8 cellular contexts compared by ENCODE assay signal in the genomic region with DNA sequence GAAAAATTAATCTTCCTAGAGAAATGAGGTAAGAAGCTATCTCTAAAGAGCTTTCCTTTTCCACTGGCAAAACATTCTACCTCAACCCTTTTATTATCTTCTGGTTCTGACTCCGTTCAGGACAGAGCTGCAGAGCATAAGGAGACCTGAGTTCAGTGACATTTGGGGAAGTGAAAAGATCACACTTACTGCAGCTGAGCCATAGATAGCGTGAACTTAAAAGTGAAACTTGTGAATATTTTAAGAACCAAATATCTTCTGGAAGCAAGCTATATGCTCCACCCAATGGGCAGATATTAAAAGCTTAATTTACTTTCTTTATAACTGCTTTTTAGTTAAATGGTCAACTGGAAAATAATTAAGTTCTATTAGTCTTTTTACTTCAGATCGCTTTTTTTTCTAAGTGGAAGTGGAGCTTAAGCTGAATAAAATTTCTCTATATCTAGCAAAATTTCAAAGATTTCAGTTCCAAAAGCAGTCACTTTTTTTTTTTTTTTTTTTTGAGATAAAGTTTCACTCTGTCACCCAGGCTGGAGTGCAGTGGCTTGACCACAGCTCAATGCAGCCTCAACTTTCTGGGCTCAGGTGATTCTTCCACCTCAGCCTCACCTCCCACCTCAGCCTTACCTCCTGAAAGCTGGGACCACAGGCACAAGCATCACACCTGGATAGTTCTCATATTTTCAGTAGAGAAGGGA. TPM values are rescaled to one million over a fixed set of nuclear protein-coding genes. Genes with fewer than 3 reads are reported as not detected.
DNase-seq lines count a peak whose midpoint lies in the region; ATAC-seq lines count a peak whose summit lies in the region.

No MANE protein-coding gene starts in this region.

- no peaks in the 10 kb centered on the region for H3K27me3 Mint-ChIP-seq in immature natural killer cell (ENCODE audit: low read depth in 3 of 3)

- H3K27ac Mint-ChIP-seq in immature natural killer cell: peak overlapping the region; percentile 77 to 94 (median 90)

- H3K4me3 Mint-ChIP-seq in immature natural killer cell: peak overlapping the region; percentile 45 to 81 (median 71)

- peak; percentile 66 to 81 for DNase-seq in Kasumi-1 (lab: John Stamatoyannopoulos, UW)
- peak; percentile 35 to 44 (median 43) for DNase-seq in immature natural killer cell
- DNase-seq in inferior parietal cortex (ENCODE audit: extremely low spot score): no peak
- DNase-seq in activated CD4-positive, alpha-beta T cell treated with anti-CD3 and anti-CD28 coated beads, Interleukin-2, amount 50 U/mL, for 1 hour: no peak
- DNase-seq in NCI-H526 (lab: John Stamatoyannopoulos, UW): no peak
- DNase-seq in activated effector memory CD4-positive, alpha-beta T cell treated with Interleukin-2 at 50 U/mL for 16 hours: no peak

- peaks cover 54 to 62% of the 10 kb centered on the region in 2 donors for H3K4me1 Mint-ChIP-seq in immature natural killer cell

- H3K9me3 Mint-ChIP-seq in immature natural killer cell: no peaks in the 10 kb centered on the region

- peak; percentile 88 for ATAC-seq in GM18517 (IDR thresholded peaks at IDR 0.05; ENCODE audit: unreplicated experiment)
- peak; percentile 90 for ATAC-seq in GM21825 (IDR thresholded peaks at IDR 0.05; ENCODE audit: unreplicated experiment)

- H3K36me3 Mint-ChIP-seq in immature natural killer cell: peaks cover 17 to 43% (median 40%) of the 10 kb centered on the region in 3 donors

RNA-seq across cellular contexts. Expression of gene PTPN22, which starts 11.9 kb away (rescaled TPM):
- polyA plus RNA-seq in immature natural killer cell: 100 to 1,000 TPM in 1 of 3 donors, 10 to 100 TPM in 2; 80.9 to 109 (median 83.6) TPM

RNA-seq across cellular contexts. Expression of gene BCL2L15, which starts 27.8 kb away (rescaled TPM):
- under 1 TPM in 1 of 3 donors, not detected in 2; 0.11 TPM for polyA plus RNA-seq in immature natural killer cell

RNA-seq across cellular contexts. Expression of gene AP4B1, which starts 45.0 kb away (rescaled TPM):
- polyA plus RNA-seq in immature natural killer cell: 10 to 100 TPM in 2 of 3 donors, 1 to 10 TPM in 1; 9.7 to 21.6 (median 18.6) TPM

RNA-seq across cellular contexts. Expression of gene DCLRE1B, which starts 45.5 kb away (rescaled TPM):
- 1 to 10 TPM; 2.0 to 8.4 (median 6.6) TPM for polyA plus RNA-seq in immature natural killer cell

RNA-seq across cellular contexts. Expression of gene RSBN1, which starts 47.4 kb away (rescaled TPM):
- 10 to 100 TPM; 26.4 to 30.6 (median 30.2) TPM for polyA plus RNA-seq in immature natural killer cell

Comparison
In these comparisons a context has a peak if more than half of its experiments do, and no peak if none do; other contexts are left out.
1. DNase-seq: peak in Kasumi-1 (2 of 2) and immature natural killer cell (3 of 3); none in inferior parietal cortex (single experiment), activated CD4-positive, alpha-beta T cell treated with anti-CD3 and anti-CD28 coated beads, Interleukin-2, amount 50 U/mL, for 1 hour (single experiment), NCI-H526 (0 of 2) and activated effector memory CD4-positive, alpha-beta T cell treated with Interleukin-2 at 50 U/mL for 16 hours (single experiment).